ENCODE assay signal across 31 cellular contexts in genomic region chr19:47538812-47539211, GRCh38. TPM values are rescaled to one million over a fixed set of nuclear protein-coding genes. Genes with fewer than 3 reads are reported as not detected.
"Had no signal": no experiment of that assay in that cellular context is flagged by ENCODE, and none has a peak within 500 bp of the region (broad histone marks: within the 10 kb centered on the region; RNA-seq: fewer than 3 reads in every experiment).

No MANE protein-coding gene starts in this region.

- H3K27ac ChIP-seq: cardiac muscle cell, SJCRH30, SK-N-MC, WERI-Rb-1 had no signal

- H3K9me3 Mint-ChIP-seq: activated CD4-positive, alpha-beta memory T cell treated with anti-CD3 and anti-CD28 coated beads, Interleukin-2, amount 10 ng/mL, durations not matched to agents 7 days and 5 days; activated naive CD4-positive, alpha-beta T cell treated with anti-CD3 and anti-CD28 coated beads, Interleukin-2, amount 10 ng/mL, durations not matched to agents 7 days and 5 days; activated naive CD8-positive, alpha-beta T cell treated with anti-CD3 and anti-CD28 coated beads for 36 hours; activated T-cell treated with anti-CD3 and anti-CD28 coated beads, Interleukin-2, amount 50 U/mL, for 72 hours; activated T-helper 2 cell treated with anti-CD3 and anti-CD28 coated beads, Interferon-gamma antibody, Interleukin-2, Interleukin-4, amounts not matched to agents 10 μg/mL and 5 μg/mL and 100 μg/mL, durations not matched to agents 14 hours and 24 hours and 36 hours had no signal

- H3K27me3 ChIP-seq: cardiac muscle cell had no signal

- H3K4me1 ChIP-seq: SJCRH30 had no signal

- H3K36me3 ChIP-seq: cardiac muscle cell, SJCRH30, WERI-Rb-1 had no signal

- ATAC-seq: activated T-cell treated with anti-CD3 and anti-CD28 coated beads, Interleukin-2, amount 50 U/mL, for 72 hours; Panc1 had no signal

- H3K36me3 Mint-ChIP-seq: activated naive CD4-positive, alpha-beta T cell treated with anti-CD3 and anti-CD28 coated beads, Interleukin-2, amount 10 ng/mL, durations not matched to agents 7 days and 5 days; activated naive CD8-positive, alpha-beta T cell treated with anti-CD3 and anti-CD28 coated beads for 36 hours had no signal

- H3K9me3 ChIP-seq: SJCRH30 had no signal

- H3K4me3 ChIP-seq: cardiac muscle cell, SJCRH30, SK-N-MC had no signal

- H3K4me3 Mint-ChIP-seq: activated CD4-positive, alpha-beta memory T cell treated with anti-CD3 and anti-CD28 coated beads, Interleukin-2, amount 10 ng/mL, durations not matched to agents 7 days and 5 days; activated naive CD4-positive, alpha-beta T cell treated with anti-CD3 and anti-CD28 coated beads, Interleukin-2, amount 10 ng/mL, durations not matched to agents 7 days and 5 days; activated naive CD8-positive, alpha-beta T cell treated with anti-CD3 and anti-CD28 coated beads for 36 hours; activated T-cell treated with anti-CD3 and anti-CD28 coated beads, Interleukin-2, amount 50 U/mL, for 72 hours had no signal

- H3K27ac Mint-ChIP-seq: activated CD4-positive, alpha-beta memory T cell treated with anti-CD3 and anti-CD28 coated beads, Interleukin-2, amount 10 ng/mL, durations not matched to agents 7 days and 5 days; activated naive CD4-positive, alpha-beta T cell treated with anti-CD3 and anti-CD28 coated beads, Interleukin-2, amount 10 ng/mL, durations not matched to agents 7 days and 5 days; activated naive CD8-positive, alpha-beta T cell treated with anti-CD3 and anti-CD28 coated beads for 36 hours; activated T-cell treated with anti-CD3 and anti-CD28 coated beads, Interleukin-2, amount 50 U/mL, for 72 hours; activated T-helper 2 cell treated with anti-CD3 and anti-CD28 coated beads, Interferon-gamma antibody, Interleukin-2, Interleukin-4, amounts not matched to agents 10 μg/mL and 5 μg/mL and 100 μg/mL, durations not matched to agents 14 hours and 24 hours and 36 hours had no signal

- DNase-seq: activated CD4-positive, alpha-beta memory T cell treated with anti-CD3 and anti-CD28 coated beads, Interleukin-2, amount 10 ng/mL, durations not matched to agents 7 days and 5 days; activated CD4-positive, alpha-beta T cell treated with anti-CD3 and anti-CD28 coated beads for 1 hour; activated CD4-positive, alpha-beta T cell treated with anti-CD3 and anti-CD28 coated beads for 48 hours; activated CD4-positive, CD25-positive, alpha-beta regulatory T cell; activated CD8-positive, alpha-beta memory T cell treated with anti-CD3 and anti-CD28 coated beads for 24 hours; activated gamma-delta T cell treated with Interleukin-2 at 50 U/mL for 16 hours; activated naive CD4-positive, alpha-beta T cell treated with anti-CD3 and anti-CD28 coated beads, Interleukin-2, amount 10 ng/mL, durations not matched to agents 7 days and 5 days; activated naive CD8-positive, alpha-beta T cell treated with anti-CD3 and anti-CD28 coated beads for 36 hours; activated T-cell treated with anti-CD3 and anti-CD28 coated beads, Interleukin-2, amount 50 U/mL, for 1 hour; activated T-cell treated with anti-CD3 and anti-CD28 coated beads, Interleukin-2, amount 50 U/mL, for 72 hours; amniotic stem cell; aorta; Karpas-422; KBM-7; NCI-H1105; NCI-H1436; NCI-H1694; NCI-H1930; NCI-H345; NCI-H524 treated with DMSO at 0.1 percent for 48 hours; SHP77; SJCRH30; T1000; WERI-Rb-1 had no signal

RNA-seq across cellular contexts. Expression of gene ZNF541, which starts 34.1 kb away (rescaled TPM):
- total RNA-seq: cardiac muscle cell, MCF 10A, NCI-H460, RPMI7951, SJCRH30 had no signal
- polyA plus RNA-seq: cardiac muscle cell had no signal
